In the genomic region with DNA sequence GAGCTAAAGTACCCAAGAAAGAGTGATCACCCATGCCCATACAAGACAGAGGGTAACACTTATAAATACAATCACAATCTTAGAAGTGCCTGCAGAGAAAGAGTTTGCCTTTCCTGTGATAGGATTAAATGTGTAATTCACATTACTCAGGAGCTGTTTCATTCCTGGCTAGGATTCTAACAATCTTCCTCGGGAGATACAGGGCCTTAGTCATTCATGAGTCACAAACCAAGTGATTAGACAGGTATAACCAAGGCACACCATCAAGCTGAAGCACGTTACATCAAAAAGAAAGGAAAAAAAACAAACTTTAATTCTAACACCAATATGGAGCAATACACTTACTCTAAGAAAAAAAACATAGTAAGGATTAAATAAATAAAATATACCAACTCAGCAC, we compare ENCODE assay signal across 12 cellular contexts. TPM values are rescaled to one million over a fixed set of nuclear protein-coding genes. Genes with fewer than 3 reads are reported as not detected.
A peak's percentile ranks its signal among the peaks of the same experiment; 100 is the strongest.
DNase-seq lines count a peak whose midpoint lies in the region; TF ChIP-seq lines count a peak whose summit lies in the region.
"Had no signal": no experiment of that assay in that cellular context is flagged by ENCODE, and none has a peak within 500 bp of the region (broad histone marks: within the 10 kb centered on the region; RNA-seq: fewer than 3 reads in every experiment).

No MANE protein-coding gene starts in this region.

- H3K9me3 ChIP-seq in mesenchymal stem cell (ENCODE audit: control insufficient read depth, low read length): no peaks in the 10 kb centered on the region

- intact Hi-C loops in Calu3 (cut with micrococcal nuclease; ENCODE audit: unreplicated experiment): no loop called here

- in situ Hi-C loops in KBM-7 (cut with MboI; ENCODE audit: low pct_unique_long_range_greater_than_20kb, low sequenced_read_pairs): no loop called here

- H3K27me3 ChIP-seq in mesenchymal stem cell (ENCODE audit: control insufficient read depth in 1 of 2, insufficient read depth in 1 of 2, low read length in 2 of 2): peaks cover 0 to 4% of the 10 kb centered on the region in 2 experiments

- no peaks in the 10 kb centered on the region for H3K79me1 ChIP-seq in mesenchymal stem cell (replicated peaks; ENCODE audit: low read length, poor library complexity, severe bottlenecking)

- no peaks in the 10 kb centered on the region for H3K4me1 ChIP-seq in mesenchymal stem cell (ENCODE audit: control insufficient read depth, insufficient read depth, low read depth, low read length)

- no peak overlapping the region for H3K4me3 ChIP-seq in cardiac fibroblast (replicated peaks in 1 of 2; ENCODE audit: low read depth in 2 of 2, low read length in 2 of 2)
- no peak overlapping the region for H3K4me3 ChIP-seq in mesenchymal stem cell (ENCODE audit: insufficient read depth in 1 of 2, low read depth in 1 of 2, low read length in 2 of 2)

- H3K27me3 Mint-ChIP-seq in Calu3 (ENCODE audit: unreplicated experiment): peaks cover 11% of the 10 kb centered on the region
- H3K27me3 Mint-ChIP-seq: stimulated activated naive B cell treated with anti-CD40 and anti-IgM and Interleukin-4, amounts not matched to agents 10 μg/mL and 1 μg/mL and 100 μg/mL, for 72 hours had no signal

- no peak overlapping the region for H3K27ac ChIP-seq in mesenchymal stem cell (ENCODE audit: low read length, poor library complexity, severe bottlenecking)

- H2BK5ac ChIP-seq in mesenchymal stem cell (ENCODE audit: low read depth, low read length, poor library complexity, severe bottlenecking): no peak overlapping the region

- no peak overlapping the region for H3K4me2 ChIP-seq in mesenchymal stem cell (ENCODE audit: low read length, poor library complexity, severe bottlenecking)

- H3K4ac ChIP-seq in mesenchymal stem cell (ENCODE audit: low read depth in 1 of 2, low read length in 2 of 2): no peak overlapping the region

- peaks cover 31% of the 10 kb centered on the region for H3K4me1 Mint-ChIP-seq in Calu3 (ENCODE audit: low read depth, unreplicated experiment)
- H3K4me1 Mint-ChIP-seq: stimulated activated naive B cell treated with anti-CD40 and anti-IgM and Interleukin-4, amounts not matched to agents 10 μg/mL and 1 μg/mL and 100 μg/mL, for 72 hours had no signal

- no peak overlapping the region for H2AFZ ChIP-seq in mesenchymal stem cell (ENCODE audit: low read depth, low read length)

- no peaks in the 10 kb centered on the region for H3K36me3 ChIP-seq in mesenchymal stem cell (ENCODE audit: control insufficient read depth in 1 of 2, insufficient read depth in 2 of 2, low read depth in 1 of 2, low read length in 2 of 2)

- no peak overlapping the region for H3K27ac Mint-ChIP-seq in Calu3 (ENCODE audit: unreplicated experiment)
- H3K27ac Mint-ChIP-seq: activated naive CD4-positive, alpha-beta T cell treated with anti-CD3 and anti-CD28 coated beads, Interleukin-2, amount 50 U/mL, for 72 hours; mesothelial cell of epicardium; stimulated activated naive B cell treated with anti-CD40 and anti-IgM and Interleukin-4, amounts not matched to agents 10 μg/mL and 1 μg/mL and 100 μg/mL, for 72 hours had no signal

- WGBS in mesenchymal stem cell: 0% methylated on average over 1 of the region's 2 CpGs

- no peaks in the 10 kb centered on the region for H3K9me3 Mint-ChIP-seq in Calu3 (ENCODE audit: low read depth, unreplicated experiment)
- H3K9me3 Mint-ChIP-seq: activated naive CD4-positive, alpha-beta T cell treated with anti-CD3 and anti-CD28 coated beads, Interleukin-2, amount 50 U/mL, for 72 hours; mesothelial cell of epicardium; stimulated activated naive B cell treated with anti-CD40 and anti-IgM and Interleukin-4, amounts not matched to agents 10 μg/mL and 1 μg/mL and 100 μg/mL, for 72 hours had no signal

- no peak overlapping the region for H2BK120ac ChIP-seq in mesenchymal stem cell (ENCODE audit: low read depth, low read length)

- H3K4me3 Mint-ChIP-seq in Calu3 (ENCODE audit: low read depth, unreplicated experiment): no peak overlapping the region
- H3K4me3 Mint-ChIP-seq: mesothelial cell of epicardium; stimulated activated naive B cell treated with anti-CD40 and anti-IgM and Interleukin-4, amounts not matched to agents 10 μg/mL and 1 μg/mL and 100 μg/mL, for 72 hours had no signal

- no peak overlapping the region for H2BK15ac ChIP-seq in mesenchymal stem cell (ENCODE audit: low read depth, poor library complexity, severe bottlenecking)

- no peak overlapping the region for H3K18ac ChIP-seq in mesenchymal stem cell (ENCODE audit: low read depth in 1 of 2, low read length in 2 of 2)

- BruUV-seq in Calu3 (replicated peaks; lab: Mats Ljungman, UMichigan): no TSS peak

- no peak overlapping the region for H3K14ac ChIP-seq in mesenchymal stem cell (ENCODE audit: low read length in 2 of 2)

- DNase-seq in Calu3 (peak; percentile 3), NCI-H460 (ENCODE audit: extremely low read depth, low read depth) (peak; percentile 35), cardiac fibroblast (ENCODE audit: low read depth in 2 of 2) (peak; percentile 21 to 58), mesenchymal stem cell (peak; percentile 61), islet precursor cell (no peak), germinal center (ENCODE audit: low spot score) (no peak), mucosa of gallbladder (ENCODE audit: low spot score) (no peak), KBM-7 (no peak)
- DNase-seq: NCI-H1048; stimulated activated naive B cell treated with anti-CD40 and anti-IgM and Interleukin-4, amounts not matched to agents 10 μg/mL and 1 μg/mL and 100 μg/mL, for 72 hours had no signal

- H2AK5ac ChIP-seq in mesenchymal stem cell (ENCODE audit: low read length, severe bottlenecking): no peak overlapping the region

- no peaks in the 10 kb centered on the region for H3K36me3 Mint-ChIP-seq in Calu3 (ENCODE audit: insufficient read depth, unreplicated experiment)
- H3K36me3 Mint-ChIP-seq: activated naive CD4-positive, alpha-beta T cell treated with anti-CD3 and anti-CD28 coated beads, Interleukin-2, amount 50 U/mL, for 72 hours; mesothelial cell of epicardium; stimulated activated naive B cell treated with anti-CD40 and anti-IgM and Interleukin-4, amounts not matched to agents 10 μg/mL and 1 μg/mL and 100 μg/mL, for 72 hours had no signal

- no peak overlapping the region for H2BK12ac ChIP-seq in mesenchymal stem cell (ENCODE audit: low read length in 2 of 2)

- no peak overlapping the region for H3K9ac ChIP-seq in mesenchymal stem cell (ENCODE audit: low read length)

- no peak overlapping the region for H3K23ac ChIP-seq in mesenchymal stem cell (ENCODE audit: low read length in 2 of 2)

- no peak overlapping the region for H4K8ac ChIP-seq in mesenchymal stem cell (ENCODE audit: low read length)

- CTCF ChIA-PET in Calu3 (lab: Charles Lee): interaction anchor here (1.0 kb wide), 1 partner anchor 36 kb away, joined by 3 read pairs; no protein-coding TSS in a partner anchor

- TF ChIP-seq CTCF in Calu3 (IDR thresholded peaks at IDR 0.05; ENCODE audit: unreplicated experiment): no peak
- TF ChIP-seq CTCF in cardiac fibroblast (IDR thresholded peaks at IDR 0.05; ENCODE audit: low read depth, low read length): no peak

- H4K91ac ChIP-seq in mesenchymal stem cell (ENCODE audit: low read length): no peak overlapping the region

RNA-seq across cellular contexts. Expression of a gene that starts 14.9 kb away (rescaled TPM):
- total RNA-seq in Calu3 (2022) (0.24 and 0.44 TPM in 2 replicates), mucosa of gallbladder (3.5 TPM)
- 37.4 and 41.7 TPM in 2 replicates for total RNA-seq in NCI-H460 (2014; rRNA removed; shearing (Covaris generic))
- 46.2 and 54.6 TPM in 2 replicates for polyA plus RNA-seq in NCI-H460 (2014; cell fraction: nucleus; rRNA removed)
- 1.1 TPM for polyA plus RNA-seq in mesenchymal stem cell (2013, experiment 1 of 2)
- polyA plus RNA-seq in mesenchymal stem cell (2013, experiment 2 of 2): 1.4 TPM

Comparison
In these comparisons a context has a peak if more than half of its experiments do, and no peak if none do; other contexts are left out.
1. DNase-seq: peak in Calu3 (single experiment), NCI-H460 (single experiment), cardiac fibroblast (2 of 2) and mesenchymal stem cell (single experiment); none in islet precursor cell (single experiment), germinal center (single experiment), mucosa of gallbladder (single experiment) and KBM-7 (single experiment).